ENCODE assay signal across 21 cellular contexts in genomic region chrX:40661489-40661888, GRCh38.
"Had no signal": no experiment of that assay in that cellular context is flagged by ENCODE, and none has a peak within 500 bp of the region (broad histone marks: within the 10 kb centered on the region; RNA-seq: fewer than 3 reads in every experiment).

No MANE protein-coding gene starts in this region.

- ATAC-seq: effector memory CD8-positive, alpha-beta T cell; esophagus mucosa; foreskin keratinocyte; gastrocnemius medialis; gastroesophageal sphincter; heart left ventricle; heart right ventricle had no signal

- DNase-seq: colonic mucosa; cortex of kidney; dermis blood vessel endothelial cell; dorsolateral prefrontal cortex; effector CD4-positive, alpha-beta T cell; effector CD8-positive, alpha-beta T cell; effector memory CD4-positive, alpha-beta T cell; effector memory CD8-positive, alpha-beta T cell; endodermal cell; erythroblast; esophagus squamous epithelium; foreskin fibroblast; foreskin keratinocyte; foreskin melanocyte; gastrocnemius medialis; glutamatergic neuron; head of caudate nucleus; heart left ventricle; heart right ventricle had no signal
